In the genomic region with DNA sequence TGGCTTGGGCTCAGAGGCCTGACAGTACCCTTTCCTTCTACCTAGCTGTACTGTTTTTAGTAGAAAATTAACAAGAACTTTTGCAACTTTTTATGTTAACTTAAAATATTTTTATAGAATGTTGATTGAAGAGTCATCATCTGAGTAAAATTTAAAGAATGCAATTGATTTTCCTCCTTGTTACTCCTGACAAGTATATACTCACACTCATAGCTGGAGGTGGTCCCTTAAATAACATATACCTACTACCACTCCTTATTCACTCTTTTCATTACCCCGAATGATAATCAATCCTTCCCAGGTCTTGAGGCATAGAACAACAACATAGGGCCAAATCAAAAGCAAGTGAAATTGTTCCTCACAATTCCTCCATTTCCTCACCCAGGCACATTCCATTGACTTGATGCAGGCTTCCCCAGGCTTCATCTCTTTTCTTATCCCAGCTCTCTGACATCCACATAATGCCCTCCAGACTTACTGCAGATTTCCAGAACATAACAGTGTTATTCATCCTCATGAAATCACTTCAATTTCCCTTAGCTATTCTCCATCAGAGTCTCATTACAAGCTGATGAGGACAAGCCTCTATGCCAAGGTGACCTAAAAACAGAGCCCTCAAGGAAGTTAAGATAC, we compare ENCODE assay signal across 25 cellular contexts.
A peak's percentile ranks its signal among the peaks of the same experiment; 100 is the strongest.
DNase-seq lines count a peak whose midpoint lies in the region; ATAC-seq, FAIRE-seq and TF ChIP-seq lines count a peak whose summit lies in the region.
"Had no signal": no experiment of that assay in that cellular context is flagged by ENCODE, and none has a peak within 500 bp of the region (broad histone marks: within the 10 kb centered on the region; RNA-seq: fewer than 3 reads in every experiment).

No MANE protein-coding gene starts in this region.

- H2AFZ ChIP-seq in keratinocyte (ENCODE audit: control insufficient read depth, low read length): peak overlapping the region; percentile 69

- peaks cover 3% of the 10 kb centered on the region for H3K9me3 ChIP-seq in keratinocyte (ENCODE audit: control insufficient read depth, low read depth, low read length)
- H3K9me3 ChIP-seq in vagina: no peaks in the 10 kb centered on the region
- H3K9me3 ChIP-seq: ascending aorta, colonic mucosa, neutrophil had no signal

- H3K4me1 ChIP-seq in keratinocyte (ENCODE audit: control insufficient read depth, extremely low read depth, insufficient read depth, low read length) (peaks cover 16% of the 10 kb centered on the region), vagina (no peaks in the 10 kb centered on the region)
- H3K4me1 ChIP-seq: ascending aorta, colonic mucosa had no signal

- ATAC-seq in HG03520 (IDR thresholded peaks at IDR 0.05; ENCODE audit: unreplicated experiment): no peak
- no peak for ATAC-seq in HG03097 (IDR thresholded peaks at IDR 0.05; ENCODE audit: low FRiP score, unreplicated experiment)
- ATAC-seq: activated T-cell treated with anti-CD3 and anti-CD28 coated beads, Interleukin-2, amount 50 U/mL, for 4 hours had no signal

- H3K4me3 ChIP-seq in bronchial epithelial cell (ENCODE audit: low read depth, low read length): no peak overlapping the region
- no peak overlapping the region for H3K4me3 ChIP-seq in keratinocyte (ENCODE audit: control insufficient read depth in 2 of 3, extremely low read depth in 1 of 3, insufficient read depth in 2 of 3, low read depth in 1 of 3, low read length in 3 of 3)
- H3K4me3 ChIP-seq in vagina: no peak overlapping the region
- H3K4me3 ChIP-seq: ascending aorta, colonic mucosa, lung had no signal

- dilution Hi-C loops in keratinocyte (cut with MboI; ENCODE audit: extremely low pct_ligation_motif_present, low sequenced_read_pairs): no loop called here

- intact Hi-C loops in vagina (cut with DNase I): no loop called here

- H3K27me3 ChIP-seq in bronchial epithelial cell (ENCODE audit: control insufficient read depth, insufficient read depth, low read length): no peaks in the 10 kb centered on the region
- H3K27me3 ChIP-seq in keratinocyte (ENCODE audit: control insufficient read depth, extremely low read depth, insufficient read depth, low read length): no peaks in the 10 kb centered on the region
- H3K27me3 ChIP-seq in vagina: no peaks in the 10 kb centered on the region
- H3K27me3 ChIP-seq: ascending aorta, colonic mucosa, neutrophil had no signal

- TF ChIP-seq CTCF in bronchial epithelial cell (IDR thresholded peaks at IDR 0.05; ENCODE audit: insufficient read depth, low read length, severe bottlenecking) (no peak), keratinocyte (optimal IDR thresholded peaks at IDR 0.05 in 1 of 3, IDR thresholded peaks at IDR 0.05 in 1 of 3, conservative IDR thresholded peaks at IDR 0.05 in 1 of 3; ENCODE audit: extremely low read depth in 1 of 3, insufficient read depth in 2 of 3, low read length in 3 of 3) (no peak), vagina (IDR thresholded peaks at IDR 0.05) (no peak)

- no peaks in the 10 kb centered on the region for H4K20me1 ChIP-seq in keratinocyte (ENCODE audit: control insufficient read depth, extremely low read depth, insufficient read depth, low read length)

- TF ChIP-seq POLR2A in vagina (IDR thresholded peaks at IDR 0.05): no peak

- H3K27ac ChIP-seq in keratinocyte (ENCODE audit: control insufficient read depth, insufficient read depth, low read length): no peak overlapping the region
- no peak overlapping the region for H3K27ac ChIP-seq in vagina
- H3K27ac ChIP-seq: ascending aorta, colonic mucosa, neutrophil, RWPE1 had no signal

- H3K9me1 ChIP-seq in keratinocyte (ENCODE audit: control insufficient read depth, extremely low read depth, insufficient read depth, low read length): no peaks in the 10 kb centered on the region

- no peak overlapping the region for H3K4me2 ChIP-seq in keratinocyte (ENCODE audit: control insufficient read depth, extremely low read depth, insufficient read depth, low read depth, low read length)

- DNase-seq in AG08396 (ENCODE audit: low spot score): peak; percentile 5
- peak; percentile 35 for DNase-seq in HS-5 (ENCODE audit: low read depth)
- peak; percentile 53 for DNase-seq in bronchial epithelial cell (ENCODE audit: low read depth)
- no peak for DNase-seq in keratinocyte (ENCODE audit: low read depth, low spot score)
- DNase-seq in vagina (ENCODE audit: extremely low spot score in 2 of 2): no peak
- no peak for DNase-seq in RKO (ENCODE audit: low spot score)
- DNase-seq: activated naive CD4-positive, alpha-beta T cell treated with anti-CD3 and anti-CD28 coated beads for 36 hours; activated T-cell treated with anti-CD3 and anti-CD28 coated beads, Interleukin-2, amount 50 U/mL, for 4 hours; colonic mucosa; endodermal cell; GF-D8; hypothalamus; Karpas-422; kidney; NCI-H1092; NCI-H2081; NCI-H446 treated with DMSO at 0.1 percent for 48 hours; retina; stimulated activated CD4-positive, alpha-beta T cell treated with anti-CD3 and anti-CD28 coated beads, Interleukin-12 subunit alpha, Interleukin-12 subunit beta, amount 100 ng/mL, for 4 hours had no signal

- H3K36me3 ChIP-seq in bronchial epithelial cell (ENCODE audit: control insufficient read depth, insufficient read depth, low read length) (no peaks in the 10 kb centered on the region), keratinocyte (ENCODE audit: control insufficient read depth in 2 of 2, extremely low read depth in 1 of 2, insufficient read depth in 2 of 2, low read length in 2 of 2) (no peaks in the 10 kb centered on the region), vagina (no peaks in the 10 kb centered on the region)
- H3K36me3 ChIP-seq: ascending aorta, colonic mucosa, neutrophil had no signal

- no peak for FAIRE-seq in bronchial epithelial cell (lab: Jason Lieb, UNC)
- peak; percentile 85 for FAIRE-seq in keratinocyte (lab: Jason Lieb, UNC)
- FAIRE-seq: kidney had no signal

- no peaks in the 10 kb centered on the region for H3K79me2 ChIP-seq in keratinocyte (ENCODE audit: control insufficient read depth, insufficient read depth, low read length)

- H3K9ac ChIP-seq in keratinocyte (ENCODE audit: control insufficient read depth, extremely low read depth, insufficient read depth, low read length): no peak overlapping the region

Comparison
In these comparisons a context has a peak if more than half of its experiments do, and no peak if none do; other contexts are left out.
1. DNase-seq: peak in AG08396 (single experiment), HS-5 (single experiment) and bronchial epithelial cell (single experiment); none in keratinocyte (single experiment), vagina (0 of 2) and RKO (single experiment).